14 cellular contexts compared by ENCODE assay signal in the genomic region with DNA sequence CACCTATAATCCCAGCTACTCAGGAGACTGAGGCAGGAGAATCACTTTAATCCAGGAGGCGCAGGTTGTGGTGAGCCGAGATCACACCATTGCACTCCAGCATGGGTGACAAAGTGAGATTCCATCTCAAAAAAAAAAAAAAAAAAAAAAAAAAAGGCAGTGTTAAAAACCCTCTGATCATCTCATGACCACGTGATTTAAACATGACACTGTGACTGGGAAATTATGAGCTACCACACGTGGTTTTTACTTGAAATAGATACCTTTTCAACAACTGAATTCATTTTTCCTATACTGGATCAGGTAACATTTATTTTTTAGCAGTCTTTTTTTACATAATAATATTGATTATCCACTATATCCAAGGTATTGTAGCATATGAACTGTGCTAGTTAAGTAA.
DNase-seq lines count a peak whose midpoint lies in the region; ATAC-seq lines count a peak whose summit lies in the region.
"Had no signal": no experiment of that assay in that cellular context is flagged by ENCODE, and none has a peak within 500 bp of the region (broad histone marks: within the 10 kb centered on the region; RNA-seq: fewer than 3 reads in every experiment).

No MANE protein-coding gene starts in this region.

- no peak overlapping the region for H3K27ac Mint-ChIP-seq in stimulated activated naive CD8-positive, alpha-beta T cell treated with anti-CD3 and anti-CD28 coated beads, Interleukin-15, amount 100 ng/mL, for 72 hours
- peak overlapping the region in 1 of 6 donors; percentile 31 for H3K27ac Mint-ChIP-seq in immature natural killer cell
- H3K27ac Mint-ChIP-seq: B cell; CD4-positive, CD25-positive, alpha-beta regulatory T cell; CD8-positive, alpha-beta T cell; HFFc6 had no signal

- no peaks in the 10 kb centered on the region for H3K4me1 Mint-ChIP-seq in stimulated activated naive CD8-positive, alpha-beta T cell treated with anti-CD3 and anti-CD28 coated beads, Interleukin-15, amount 100 ng/mL, for 72 hours
- H3K4me1 Mint-ChIP-seq in immature natural killer cell, result peaks cover 27 to 30% of the 10 kb centered on the region in 2 donors
- H3K4me1 Mint-ChIP-seq: B cell had no signal

- H3K27me3 Mint-ChIP-seq in stimulated activated naive CD8-positive, alpha-beta T cell treated with anti-CD3 and anti-CD28 coated beads, Interleukin-15, amount 100 ng/mL, for 72 hours, result no peaks in the 10 kb centered on the region
- H3K27me3 Mint-ChIP-seq in immature natural killer cell (ENCODE audit: low read depth in 3 of 3), result peaks cover 0 to 5% (median 3%) of the 10 kb centered on the region in 3 donors
- H3K27me3 Mint-ChIP-seq: B cell; CD4-positive, CD25-positive, alpha-beta regulatory T cell had no signal

- H3K36me3 Mint-ChIP-seq in immature natural killer cell, result peaks cover 5 to 21% (median 19%) of the 10 kb centered on the region in 3 donors

- H3K9me3 Mint-ChIP-seq in stimulated activated naive CD8-positive, alpha-beta T cell treated with anti-CD3 and anti-CD28 coated beads, Interleukin-15, amount 100 ng/mL, for 72 hours, result no peaks in the 10 kb centered on the region
- H3K9me3 Mint-ChIP-seq in immature natural killer cell, result no peaks in the 10 kb centered on the region
- H3K9me3 Mint-ChIP-seq: CD8-positive, alpha-beta T cell; HFFc6 had no signal

- no peak for DNase-seq in stimulated activated naive CD8-positive, alpha-beta T cell treated with anti-CD3 and anti-CD28 coated beads, Interleukin-15, Interleukin-2, amounts not matched to agents 100 U/mL and 50 U/mL, for 24 hours
- no peak for DNase-seq in stimulated activated naive CD8-positive, alpha-beta T cell treated with anti-CD3 and anti-CD28 coated beads, Interleukin-15, amount 100 ng/mL, for 72 hours
- DNase-seq in NCI-H2171 (lab: John Stamatoyannopoulos, UW), result peak; percentile 13
- DNase-seq in immature natural killer cell, result peak; percentile 3 to 39 (median 6)
- DNase-seq in UCSD-AML1 (lab: John Stamatoyannopoulos, UW; ENCODE audit: unreplicated experiment), result no peak
- DNase-seq: Caco-2; CD4-positive, CD25-positive, alpha-beta regulatory T cell; CD8-positive, alpha-beta T cell; DMS153; DND-41; GOT3; HFFc6 had no signal

- ATAC-seq in stimulated activated naive CD8-positive, alpha-beta T cell treated with anti-CD3 and anti-CD28 coated beads, Interleukin-15, Interleukin-2, amounts not matched to agents 100 U/mL and 50 U/mL, for 24 hours, result peak; percentile 19
- ATAC-seq in stimulated activated naive CD8-positive, alpha-beta T cell treated with anti-CD3 and anti-CD28 coated beads, Interleukin-15, amount 100 ng/mL, for 72 hours, result no peak
- ATAC-seq in HG03039 (IDR thresholded peaks at IDR 0.05; ENCODE audit: unreplicated experiment), result no peak
- ATAC-seq: CD8-positive, alpha-beta T cell had no signal

- no peak overlapping the region for H3K4me3 Mint-ChIP-seq in stimulated activated naive CD8-positive, alpha-beta T cell treated with anti-CD3 and anti-CD28 coated beads, Interleukin-15, amount 100 ng/mL, for 72 hours
- no peak overlapping the region for H3K4me3 Mint-ChIP-seq in immature natural killer cell
- H3K4me3 Mint-ChIP-seq: B cell; CD4-positive, CD25-positive, alpha-beta regulatory T cell; CD8-positive, alpha-beta T cell; HFFc6 had no signal

Comparison
In these comparisons a context has a peak if more than half of its experiments do, and no peak if none do; other contexts are left out.
1. DNase-seq: peak in NCI-H2171 (single experiment) and immature natural killer cell (3 of 3); none in stimulated activated naive CD8-positive, alpha-beta T cell treated with anti-CD3 and anti-CD28 coated beads, Interleukin-15, Interleukin-2, amounts not matched to agents 100 U/mL and 50 U/mL, for 24 hours (single experiment), stimulated activated naive CD8-positive, alpha-beta T cell treated with anti-CD3 and anti-CD28 coated beads, Interleukin-15, amount 100 ng/mL, for 72 hours (0 of 2) and UCSD-AML1 (single experiment).